16 cellular contexts compared by ENCODE assay signal in genomic region chr6:15263780-15264374, GRCh38. TPM values are rescaled to one million over a fixed set of nuclear protein-coding genes. Genes with fewer than 3 reads are reported as not detected.
DNase-seq lines count a peak whose midpoint lies in the region.
"Had no signal": no experiment of that assay in that cellular context is flagged by ENCODE, and none has a peak within 500 bp of the region (broad histone marks: within the 10 kb centered on the region; RNA-seq: fewer than 3 reads in every experiment).

No MANE protein-coding gene starts in this region.

- H3K27ac ChIP-seq in SJCRH30 (peak overlapping the region; percentile 69), cingulate gyrus (ENCODE audit: low read depth, low read length) (peak overlapping the region; percentile 82), trophoblast cell (ENCODE audit: low read depth, low read length) (no peak overlapping the region)

- no peak overlapping the region for H3K18ac ChIP-seq in trophoblast cell (ENCODE audit: low read length)

- H3K36me3 Mint-ChIP-seq in T-helper 2 cell treated with Interferon-gamma antibody and Interleukin-4, amounts not matched to agents 5 μg/mL and 100 μg/mL, for 36 hours (ENCODE audit: low read depth), result peaks cover 20% of the 10 kb centered on the region

- no peak overlapping the region for H4K8ac ChIP-seq in trophoblast cell (ENCODE audit: low read depth, low read length)

- H3K79me1 ChIP-seq in trophoblast cell (ENCODE audit: low read length), result no peaks in the 10 kb centered on the region

- no peak overlapping the region for H2AK5ac ChIP-seq in trophoblast cell (ENCODE audit: low read length)

- H3K4me2 ChIP-seq in trophoblast cell (ENCODE audit: low read length), result no peak overlapping the region

- H3K4me1 Mint-ChIP-seq in T-helper 2 cell treated with Interferon-gamma antibody and Interleukin-4, amounts not matched to agents 5 μg/mL and 100 μg/mL, for 36 hours (ENCODE audit: low read depth), result peaks cover 83% of the 10 kb centered on the region

- in situ Hi-C loops in HAP-1 (cut with MboI; ENCODE audit: low sequenced_read_pairs), result no loop called here

- H3K4me3 Mint-ChIP-seq in T-helper 2 cell treated with Interferon-gamma antibody and Interleukin-4, amounts not matched to agents 5 μg/mL and 100 μg/mL, for 36 hours, result peak overlapping the region; percentile 44

- H3K27me3 ChIP-seq in SJCRH30 (no peaks in the 10 kb centered on the region), trophoblast cell (ENCODE audit: insufficient read depth, low read length) (no peaks in the 10 kb centered on the region), HAP-1 (ENCODE audit: low read depth) (no peaks in the 10 kb centered on the region)

- DNase-seq in T-helper 2 cell treated with Interferon-gamma antibody and Interleukin-4, amounts not matched to agents 5 μg/mL and 100 μg/mL, for 36 hours (ENCODE audit: low spot score), result no peak
- DNase-seq in T-helper 2 cell (no peak), SJCRH30 (no peak), trophoblast cell (no peak), HAP-1 (ENCODE audit: low spot score in 2 of 2) (no peak), kidney tubule cell (ENCODE audit: low spot score) (no peak), NCI-H1417 treated with DMSO at 0.1 percent for 48 hours (lab: John Stamatoyannopoulos, UW) (no peak)
- DNase-seq: 8988T, amniotic stem cell, GOT3, KG1, NCI-H1694 treated with DMSO at 0.1 percent for 48 hours, NCI-H526 treated with DMSO at 0.1 percent for 48 hours, occipital lobe had no signal

- H3K4me3 ChIP-seq in SJCRH30 (no peak overlapping the region), trophoblast cell (ENCODE audit: low read depth, low read length) (no peak overlapping the region), HAP-1 (no peak overlapping the region)
- H3K4me3 ChIP-seq: smooth muscle cell had no signal

- no peak overlapping the region for H2BK12ac ChIP-seq in trophoblast cell (ENCODE audit: low read length)

- no peak overlapping the region for H2AFZ ChIP-seq in trophoblast cell (ENCODE audit: insufficient read depth, low read length, poor library complexity)

- no peak overlapping the region for H3K23ac ChIP-seq in trophoblast cell (ENCODE audit: low read length)

- H3K4me1 ChIP-seq in SJCRH30 (peaks cover 54% of the 10 kb centered on the region), trophoblast cell (ENCODE audit: control insufficient read depth in 1 of 2, insufficient read depth in 2 of 2, low read length in 2 of 2) (peaks cover 3 to 18% of the 10 kb centered on the region in 2 experiments), HAP-1 (peaks cover 51% of the 10 kb centered on the region)

- peak overlapping the region; percentile 9 for H3K4ac ChIP-seq in trophoblast cell (ENCODE audit: low read depth, low read length)

- H2BK120ac ChIP-seq in trophoblast cell (ENCODE audit: insufficient read depth, low read length, poor library complexity), result no peak overlapping the region

- no peak overlapping the region for H2BK5ac ChIP-seq in trophoblast cell (ENCODE audit: low read depth, low read length, poor library complexity)

- H3K9me3 Mint-ChIP-seq in T-helper 2 cell treated with Interferon-gamma antibody and Interleukin-4, amounts not matched to agents 5 μg/mL and 100 μg/mL, for 36 hours, result no peaks in the 10 kb centered on the region

- H3K79me2 ChIP-seq in trophoblast cell (ENCODE audit: control insufficient read depth, insufficient read depth, low read length, poor library complexity), result peaks cover 5% of the 10 kb centered on the region

- H3K36me3 ChIP-seq in SJCRH30 (no peaks in the 10 kb centered on the region), trophoblast cell (ENCODE audit: control insufficient read depth in 1 of 2, insufficient read depth in 2 of 2, low read length in 2 of 2) (peaks cover 0 to 2% of the 10 kb centered on the region in 2 experiments), HAP-1 (replicated peaks) (no peaks in the 10 kb centered on the region)

- H3K27ac Mint-ChIP-seq in T-helper 2 cell treated with Interferon-gamma antibody and Interleukin-4, amounts not matched to agents 5 μg/mL and 100 μg/mL, for 36 hours, result no peak overlapping the region

- no peak overlapping the region for H3K14ac ChIP-seq in trophoblast cell (ENCODE audit: low read length)

- no peak overlapping the region for H4K91ac ChIP-seq in trophoblast cell (ENCODE audit: low read depth, low read length)

- WGBS in trophoblast cell (ENCODE audit: extremely low coverage, insufficient coverage, insufficient read length), result no CpG with 5 or more reads among the region's 13 CpGs

- no peak overlapping the region for H4K12ac ChIP-seq in trophoblast cell (ENCODE audit: low read depth, low read length)

- H3K27me3 Mint-ChIP-seq in T-helper 2 cell treated with Interferon-gamma antibody and Interleukin-4, amounts not matched to agents 5 μg/mL and 100 μg/mL, for 36 hours (ENCODE audit: low read depth), result no peaks in the 10 kb centered on the region

- H3K9me3 ChIP-seq in SJCRH30 (replicated peaks) (no peaks in the 10 kb centered on the region), trophoblast cell (ENCODE audit: insufficient read depth, low read depth, low read length) (no peaks in the 10 kb centered on the region), HAP-1 (no peaks in the 10 kb centered on the region)

- H3K9ac ChIP-seq in trophoblast cell (ENCODE audit: low read length), result no peak overlapping the region

RNA-seq across cellular contexts. Expression of gene JARID2, which starts 18.0 kb away (rescaled TPM):
- total RNA-seq in SJCRH30 (2014; rRNA removed; shearing (Covaris generic)), result 17.2 and 18.5 TPM in 2 replicates
- 41.7 and 44.1 TPM in 2 replicates for polyA plus RNA-seq in trophoblast cell (2013)
